8 cellular contexts compared by ENCODE assay signal in genomic region chr5:43041131-43041668, GRCh38. TPM values are rescaled to one million over a fixed set of nuclear protein-coding genes. Genes with fewer than 3 reads are reported as not detected.
DNase-seq lines count a peak whose midpoint lies in the region; ATAC-seq lines count a peak whose summit lies in the region.

No MANE protein-coding gene starts in this region.

- peak overlapping the region; percentile 92 for H3K4me3 Mint-ChIP-seq in activated naive CD8-positive, alpha-beta T cell treated with anti-CD3 and anti-CD28 coated beads for 36 hours

- peaks cover 19% of the 10 kb centered on the region for H3K4me1 ChIP-seq in skeletal muscle satellite cell (ENCODE audit: control insufficient read depth, insufficient read depth, low read length)

- H3K4me1 Mint-ChIP-seq in activated naive CD8-positive, alpha-beta T cell treated with anti-CD3 and anti-CD28 coated beads for 36 hours, result peaks cover 43% of the 10 kb centered on the region

- no peaks in the 10 kb centered on the region for H3K9me3 Mint-ChIP-seq in activated naive CD8-positive, alpha-beta T cell treated with anti-CD3 and anti-CD28 coated beads for 36 hours

- ATAC-seq in left cardiac atrium (peak in 1 of 2 donors; percentile 2), HG02623 (IDR thresholded peaks at IDR 0.05; ENCODE audit: unreplicated experiment) (no peak), GM18868 (IDR thresholded peaks at IDR 0.05; ENCODE audit: unreplicated experiment) (no peak)

- H3K4me2 ChIP-seq in skeletal muscle satellite cell (ENCODE audit: low read length), result peak overlapping the region; percentile 93

- peak overlapping the region; percentile 90 for H3K9ac ChIP-seq in skeletal muscle satellite cell (ENCODE audit: low read depth, low read length)

- H3K4me3 ChIP-seq in skeletal muscle satellite cell (ENCODE audit: low read length), result peak overlapping the region; percentile 84

- H3K36me3 ChIP-seq in skeletal muscle satellite cell (ENCODE audit: insufficient read depth, low read length), result no peaks in the 10 kb centered on the region

- peak overlapping the region; percentile 98 for H3K27ac Mint-ChIP-seq in activated naive CD8-positive, alpha-beta T cell treated with anti-CD3 and anti-CD28 coated beads for 36 hours

- no peaks in the 10 kb centered on the region for H3K27me3 ChIP-seq in skeletal muscle satellite cell (ENCODE audit: control insufficient read depth, insufficient read depth, low read length)

- no peaks in the 10 kb centered on the region for H3K27me3 Mint-ChIP-seq in activated naive CD8-positive, alpha-beta T cell treated with anti-CD3 and anti-CD28 coated beads for 36 hours

- DNase-seq in GM04504 (ENCODE audit: low read depth) (peak; percentile 61), NCI-H226 (peak; percentile 64), left cardiac atrium (peak; percentile 53), NOMO-1 treated with dmso at 0.1 percent for 144 hours (lab: John Stamatoyannopoulos, UW; ENCODE audit: unreplicated experiment) (no peak)
- peak; percentile 31 for DNase-seq in activated naive CD8-positive, alpha-beta T cell treated with anti-CD3 and anti-CD28 coated beads for 36 hours

- peaks cover 10% of the 10 kb centered on the region for H3K36me3 Mint-ChIP-seq in activated naive CD8-positive, alpha-beta T cell treated with anti-CD3 and anti-CD28 coated beads for 36 hours

- intact Hi-C loops in left cardiac atrium (cut with DNase I), result loop anchor here (2.0 to 5.0 kb wide), 4 partner anchors 34 to 134 kb away; no protein-coding TSS in a partner anchor

- no peaks in the 10 kb centered on the region for H3K9me3 ChIP-seq in skeletal muscle satellite cell (replicated peaks; ENCODE audit: low read length)

RNA-seq across cellular contexts. Expression of gene ANXA2R, which starts 1.1 kb away (rescaled TPM):
- 1 to 10 TPM; 8.5 to 9.9 TPM for total RNA-seq in activated naive CD8-positive, alpha-beta T cell treated with anti-CD3 and anti-CD28 coated beads for 36 hours
- total RNA-seq in left cardiac atrium, result 1 to 10 TPM; 1.6 to 1.9 TPM
- total RNA-seq in skeletal muscle satellite cell (2012; rRNA removed), result 2.0 TPM in 2 replicates
